In genomic region chr13:55661505-55661904, GRCh38 we compare ENCODE assay signal across 18 cellular contexts.
DNase-seq lines count a peak whose midpoint lies in the region; ATAC-seq, FAIRE-seq and TF ChIP-seq lines count a peak whose summit lies in the region.
"Had no signal": no experiment of that assay in that cellular context is flagged by ENCODE, and none has a peak within 500 bp of the region (broad histone marks: within the 10 kb centered on the region; RNA-seq: fewer than 3 reads in every experiment).

No MANE protein-coding gene starts in this region.

- H3K27ac ChIP-seq in HUES48 (ENCODE audit: low read depth, low read length) (peak overlapping the region; percentile 92), H1 (ENCODE audit: low read depth, low read length) (peak overlapping the region; percentile 42; the same call in 1 of the 2 replicates), iPS-18a (ENCODE audit: low read length) (no peak overlapping the region)
- H3K27ac ChIP-seq: BLaER1, GM23248 had no signal

- peak overlapping the region; percentile 25 for H2BK120ac ChIP-seq in H1 (replicated peaks; ENCODE audit: low read depth, low read length)

- H3K27me3 ChIP-seq in HUES48 (ENCODE audit: control insufficient read depth, insufficient read depth, low read length) (no peaks in the 10 kb centered on the region), H1 (replicated peaks in 1 of 4; ENCODE audit: control insufficient read depth in 3 of 4, extremely low read depth in 1 of 4, insufficient read depth in 3 of 4, low read length in 3 of 4) (no peaks in the 10 kb centered on the region), iPS-18a (ENCODE audit: control insufficient read depth, insufficient read depth, low read length) (no peaks in the 10 kb centered on the region)
- H3K27me3 ChIP-seq: BLaER1 had no signal

- peak overlapping the region; percentile 7 for H3K56ac ChIP-seq in H1 (replicated peaks; ENCODE audit: insufficient read length, low read depth, low read length)

- 83% methylated on average over 5 of the region's 5 CpGs; no CpG with 5 or more reads in 1 of the 2 experiments for WGBS in H1 (ENCODE audit: extremely low coverage in 1 of 2, insufficient coverage in 1 of 2, insufficient read length in 1 of 2, insufficient replicate concordance in 2 of 2, low coverage in 1 of 2, low lambda C conversion rate in 2 of 2, missing lambda C conversion rate in 1 of 2), 2 experiments

- 0 out of 2 replicates have a peak overlapping the region, but pooled peaks have one; percentile 2 for H2BK12ac ChIP-seq in H1 (ENCODE audit: low read depth, low read length)

- peak overlapping the region; percentile 51; the same call in 1 of the 2 replicates for H2BK20ac ChIP-seq in H1 (ENCODE audit: low read length)

- H3K4me2 ChIP-seq in H1 (ENCODE audit: insufficient read depth in 1 of 2, low read depth in 2 of 2, low read length in 2 of 2) = peak overlapping the region in 1 of 2 experiments; percentile 59; a peak in 3 of 4 replicates
- H3K4me2 ChIP-seq: BLaER1 had no signal

- no peaks in the 10 kb centered on the region for H4K20me1 ChIP-seq in H1 (replicated peaks in 1 of 2; ENCODE audit: control insufficient read depth in 1 of 2, insufficient read depth in 2 of 2, low read length in 2 of 2)
- H4K20me1 ChIP-seq: BLaER1 had no signal

- H4K5ac ChIP-seq in H1 (ENCODE audit: insufficient read length, low read depth, low read length) = peak overlapping the region; percentile 72

- peak overlapping the region; percentile 77; the same call in 1 of the 2 replicates for H2BK5ac ChIP-seq in H1 (ENCODE audit: low read depth, low read length)

- no peaks in the 10 kb centered on the region for H3K23me2 ChIP-seq in H1 (ENCODE audit: low read depth, low read length)

- peaks cover 2% of the 10 kb centered on the region; the same call in 1 of the 2 replicates for H3K36me3 ChIP-seq in ES-I3 (ENCODE audit: insufficient read depth, low read length)
- H3K36me3 ChIP-seq in HUES48 (ENCODE audit: control insufficient read depth, insufficient read depth, low read length) = peaks cover 35% of the 10 kb centered on the region
- H3K36me3 ChIP-seq in H1 (ENCODE audit: control insufficient read depth in 2 of 4, insufficient read depth in 4 of 4, low read length in 3 of 4) = peaks cover 0 to 47% (median 6%) of the 10 kb centered on the region in 4 experiments; a peak in 4 of 8 replicates
- H3K36me3 ChIP-seq in iPS-18a (ENCODE audit: control insufficient read depth, low read depth, low read length) = peaks cover 25% of the 10 kb centered on the region
- H3K36me3 ChIP-seq: BLaER1 had no signal

- H3K18ac ChIP-seq in H1 (ENCODE audit: extremely low read depth, low read length) = peak overlapping the region; percentile 1; the same call in 1 of the 2 replicates

- CTCF ChIA-PET in H1 (lab: Charles Lee; ENCODE audit: partially characterized antibody) = no interaction called here

- peaks cover 6 to 77% of the 10 kb centered on the region in 2 experiments; a peak in 3 of 4 replicates for H3K79me2 ChIP-seq in H1 (ENCODE audit: control insufficient read depth in 1 of 2, insufficient read depth in 2 of 2, low read length in 2 of 2)

- FAIRE-seq in H1 (lab: Jason Lieb, UNC) = peak; percentile 39
- FAIRE-seq: GM12878, HepG2 had no signal

- peak overlapping the region; percentile 68; the same call in 1 of the 2 replicates for H2AK5ac ChIP-seq in H1 (ENCODE audit: low read depth, low read length)

- no peak overlapping the region for H3K14ac ChIP-seq in H1 (ENCODE audit: insufficient read length)

- TF ChIP-seq RAD21 in H1 (IDR thresholded peaks at IDR 0.05 in 1 of 2, conservative IDR thresholded peaks at IDR 0.05 in 1 of 2; ENCODE audit: low read depth in 2 of 2, low read length in 2 of 2) = no peak

- peak overlapping the region; percentile 95 for H4K91ac ChIP-seq in H1 (replicated peaks; ENCODE audit: insufficient read length, low read length)

- no peak overlapping the region for H3K23ac ChIP-seq in H1 (ENCODE audit: insufficient read length)

- POLR2A ChIA-PET in H1 (lab: Charles Lee; ENCODE audit: partially characterized antibody) = interaction anchor here (0.6 to 3.0 kb wide), 6 partner anchors 8 to 1387 kb away, joined by 3 to 11 read pairs (median 4); no protein-coding TSS in a partner anchor

- H3K4me1 ChIP-seq in ES-I3 (ENCODE audit: insufficient read depth, low read length) (peaks cover 28% of the 10 kb centered on the region), HUES48 (ENCODE audit: control insufficient read depth, insufficient read depth, low read length) (peaks cover 49% of the 10 kb centered on the region), H1 (replicated peaks in 1 of 4; ENCODE audit: control insufficient read depth in 3 of 4, insufficient read depth in 4 of 4, low read length in 3 of 4) (peaks cover 0 to 14% (median 6%) of the 10 kb centered on the region in 4 experiments; a peak in 4 of 7 replicates), iPS-18a (ENCODE audit: control insufficient read depth, low read depth, low read length) (peaks cover 37% of the 10 kb centered on the region)
- H3K4me1 ChIP-seq: BLaER1 had no signal

- TF ChIP-seq CTCF in H1 (IDR thresholded peaks at IDR 0.05; ENCODE audit: control extremely low read depth in 1 of 3, insufficient read depth in 1 of 3, low read depth in 1 of 3, low read length in 3 of 3) = no peak

- H3K4me3 ChIP-seq in HUES48 (ENCODE audit: low read depth, low read length) = peak overlapping the region; percentile 78; the same call in 1 of the 2 replicates
- H3K4me3 ChIP-seq in H1 (ENCODE audit: extremely low read depth in 1 of 4, insufficient read depth in 2 of 4, low read depth in 3 of 4, low read length in 4 of 4) = peak overlapping the region in 3 of 4 experiments; percentile 5 to 11 (median 7); a peak in 2 of 8 replicates
- peak overlapping the region; percentile 31 for H3K4me3 ChIP-seq in iPS-18a (ENCODE audit: low read length)
- H3K4me3 ChIP-seq: BLaER1, GM12878, GM23248 had no signal

- ATAC-seq in GM21529 (IDR thresholded peaks at IDR 0.05; ENCODE audit: unreplicated experiment) = no peak
- ATAC-seq: GM12878, HepG2 had no signal

- no peak overlapping the region for H4K8ac ChIP-seq in H1 (ENCODE audit: extremely low read depth, insufficient read depth, low read length)

- H3K79me1 ChIP-seq in H1 (ENCODE audit: low read depth, low read length) = no peaks in the 10 kb centered on the region; the same call in 1 of the 2 replicates

- no peak for TF ChIP-seq POLR2A in H1 (IDR thresholded peaks at IDR 0.05; ENCODE audit: control extremely low read depth in 1 of 2, low read depth in 2 of 2, low read length in 2 of 2)

- H3K4ac ChIP-seq in H1 (replicated peaks; ENCODE audit: insufficient read length, low read depth, low read length) = no peak overlapping the region

- H2BK15ac ChIP-seq in H1 (ENCODE audit: low read length) = no peak overlapping the region

- DNase-seq in H1 (ENCODE audit: low read depth in 1 of 2, low spot score in 2 of 2) (no peak), NCI-H1092 (lab: John Stamatoyannopoulos, UW) (no peak), epidermal melanocyte (ENCODE audit: insufficient read length, low spot score) (no peak)
- no peak for DNase-seq in activated CD8-positive, alpha-beta memory T cell treated with anti-CD3 and anti-CD28 coated beads for 24 hours
- DNase-seq: 8988T; Calu3; CD4-positive, alpha-beta memory T cell; DMS79 treated with DMSO at 0.1 percent for 48 hours; GM23248; H7; KBM-7 had no signal

- peak overlapping the region; percentile 42 for H3K9ac ChIP-seq in ES-I3 (ENCODE audit: low read depth, low read length)
- H3K9ac ChIP-seq in HUES48 (ENCODE audit: low read depth, low read length) = peak overlapping the region; percentile 78; the same call in 1 of the 2 replicates
- H3K9ac ChIP-seq in H1 (replicated peaks in 1 of 4; ENCODE audit: extremely low read depth in 1 of 4, low read depth in 3 of 4, low read length in 3 of 4) = no peak overlapping the region
- no peak overlapping the region for H3K9ac ChIP-seq in iPS-18a (ENCODE audit: low read length)
- H3K9ac ChIP-seq: BLaER1, GM23248 had no signal

- H3K9me3 ChIP-seq in ES-I3 (ENCODE audit: control insufficient read depth, insufficient read depth, low read length) (no peaks in the 10 kb centered on the region), HUES48 (ENCODE audit: control insufficient read depth, insufficient read depth, low read length) (no peaks in the 10 kb centered on the region), H1 (ENCODE audit: insufficient read depth in 2 of 2, low read depth in 1 of 2, low read length in 1 of 2) (peaks cover 0 to 5% of the 10 kb centered on the region in 2 experiments; a peak in 1 of 4 replicates), iPS-18a (ENCODE audit: control insufficient read depth, low read depth, low read length) (no peaks in the 10 kb centered on the region)
- H3K9me3 ChIP-seq: BLaER1 had no signal

- no peak overlapping the region for H2AFZ ChIP-seq in H1 (ENCODE audit: low read length)
- H2AFZ ChIP-seq: GM23248 had no signal

- TF ChIP-seq EP300 in H1 (IDR thresholded peaks at IDR 0.05; ENCODE audit: borderline replicate concordance in 1 of 2, low read depth in 2 of 2, low read length in 2 of 2) = no peak

TF ChIP-seq in H1, 55 proteins besides CTCF, POLR2A, EP300 and RAD21:
- TF ChIP-seq ASH2L (IDR thresholded peaks at IDR 0.05; ENCODE audit: low read length) = no peak
- TF ChIP-seq RXRA (IDR thresholded peaks at IDR 0.05; ENCODE audit: insufficient read depth, low read depth, low read length) = no peak
- TF ChIP-seq SUZ12 (IDR thresholded peaks at IDR 0.05; ENCODE audit: low read length) = no peak
- no peak for TF ChIP-seq MAFK (IDR thresholded peaks at IDR 0.05; ENCODE audit: low read depth, low read length)
- TF ChIP-seq E2F6 (IDR thresholded peaks at IDR 0.05) = no peak
- no peak for TF ChIP-seq PHF8 (conservative IDR thresholded peaks at IDR 0.05; ENCODE audit: low read depth, low read length)

Comparison
In these comparisons a context has a peak if more than half of its experiments do, and no peak if none do; other contexts are left out.
1. H3K9ac ChIP-seq: peak in ES-I3 (single experiment) and HUES48 (single experiment); none in H1 (0 of 4) and iPS-18a (single experiment).
2. H3K4me3 ChIP-seq: peak in every context shown above with its lines; median percentile 78 in HUES48; 31 in iPS-18a; 7 in H1.